Comparison of ENCODE assay signal across 20 cellular contexts in genomic region chrX:103397707-103398106, GRCh38.
"Had no signal": no experiment of that assay in that cellular context is flagged by ENCODE, and none has a peak within 500 bp of the region (broad histone marks: within the 10 kb centered on the region; RNA-seq: fewer than 3 reads in every experiment).

No MANE protein-coding gene starts in this region.

- H3K4me3 ChIP-seq: body of pancreas, dorsolateral prefrontal cortex, lung, psoas muscle, stomach, upper lobe of right lung had no signal

- H3K27me3 ChIP-seq: body of pancreas, upper lobe of right lung had no signal

- H3K4me1 ChIP-seq: body of pancreas, psoas muscle, stomach, upper lobe of right lung had no signal

- H3K4me3 Mint-ChIP-seq: activated naive CD4-positive, alpha-beta T cell treated with anti-CD3 and anti-CD28 coated beads, Interleukin-2, amount 50 U/mL, for 24 hours; activated T-cell treated with anti-CD3 and anti-CD28 coated beads, Interleukin-2, amount 50 U/mL, for 72 hours; T-helper 1 cell treated with Interleukin-12 subunit alpha and Interleukin-12 subunit beta and Interleukin-4 antibody, amounts not matched to agents 30 μg/mL and 1 μg/mL, for 36 hours had no signal

- H3K27ac ChIP-seq: body of pancreas, dorsolateral prefrontal cortex, psoas muscle, stomach, upper lobe of right lung had no signal

- H3K9me3 Mint-ChIP-seq: activated naive CD4-positive, alpha-beta T cell treated with anti-CD3 and anti-CD28 coated beads, Interleukin-2, amount 50 U/mL, for 24 hours; activated T-cell treated with anti-CD3 and anti-CD28 coated beads, Interleukin-2, amount 50 U/mL, for 72 hours; T-helper 1 cell treated with Interleukin-12 subunit alpha and Interleukin-12 subunit beta and Interleukin-4 antibody, amounts not matched to agents 30 μg/mL and 1 μg/mL, for 36 hours had no signal

- H3K27me3 Mint-ChIP-seq: activated naive CD4-positive, alpha-beta T cell treated with anti-CD3 and anti-CD28 coated beads, Interleukin-2, amount 50 U/mL, for 24 hours had no signal

- FAIRE-seq: colon, frontal cortex, small intestine had no signal

- H3K4me1 Mint-ChIP-seq: activated naive CD4-positive, alpha-beta T cell treated with anti-CD3 and anti-CD28 coated beads, Interleukin-2, amount 50 U/mL, for 24 hours had no signal

- H3K36me3 ChIP-seq: stomach, upper lobe of right lung had no signal

- ATAC-seq: body of pancreas, left lobe of liver, psoas muscle had no signal

- H3K27ac Mint-ChIP-seq: activated naive CD4-positive, alpha-beta T cell treated with anti-CD3 and anti-CD28 coated beads, Interleukin-2, amount 50 U/mL, for 24 hours; activated T-cell treated with anti-CD3 and anti-CD28 coated beads, Interleukin-2, amount 50 U/mL, for 72 hours; T-helper 1 cell treated with Interleukin-12 subunit alpha and Interleukin-12 subunit beta and Interleukin-4 antibody, amounts not matched to agents 30 μg/mL and 1 μg/mL, for 36 hours had no signal

- DNase-seq: activated CD4-positive, alpha-beta T cell treated with anti-CD3 and anti-CD28 coated beads, Interleukin-2, amount 50 U/mL, for 1 hour; activated CD4-positive, CD25-positive, alpha-beta regulatory T cell treated with anti-CD3 and anti-CD28 coated beads, Interleukin-2, amount 50 U/mL, for 72 hours; activated effector memory CD4-positive, alpha-beta T cell treated with anti-CD3 and anti-CD28 coated beads, Interleukin-2, amount 50 U/mL, for 16 hours; activated T-cell treated with anti-CD3 and anti-CD28 coated beads, Interleukin-2, amount 50 U/mL, for 72 hours; body of pancreas; central memory CD4-positive, alpha-beta T cell; dorsolateral prefrontal cortex; psoas muscle; right cardiac atrium; small intestine; stimulated activated CD4-positive, alpha-beta T cell treated with anti-CD3 and anti-CD28 coated beads, Interleukin-15, amount 100 ng/mL, for 24 hours; stimulated activated CD4-positive, alpha-beta T cell treated with anti-CD3 and anti-CD28 coated beads, Interleukin-2, amount 100 ng/mL, for 48 hours; stomach; upper lobe of right lung had no signal

- H3K9me3 ChIP-seq: body of pancreas, psoas muscle, stomach, upper lobe of right lung had no signal

- H3K36me3 Mint-ChIP-seq: activated naive CD4-positive, alpha-beta T cell treated with anti-CD3 and anti-CD28 coated beads, Interleukin-2, amount 50 U/mL, for 24 hours had no signal
